12 cellular contexts compared by ENCODE assay signal in genomic region chr3:71201939-71202338, GRCh38.
A peak's percentile ranks its signal among the peaks of the same experiment; 100 is the strongest.
DNase-seq lines count a peak whose midpoint lies in the region; ATAC-seq and TF ChIP-seq lines count a peak whose summit lies in the region.
"Had no signal": no experiment of that assay in that cellular context is flagged by ENCODE, and none has a peak within 500 bp of the region (broad histone marks: within the 10 kb centered on the region; RNA-seq: fewer than 3 reads in every experiment).

No MANE protein-coding gene starts in this region.

- DNase-seq in GM04503 (ENCODE audit: low read depth) (peak; percentile 21), amygdala (lab: John Stamatoyannopoulos, UW) (peak in 42 of 56 donors; percentile 1 to 74 (median 30)), right cardiac atrium (peak; percentile 80 to 93 (median 85)), putamen (ENCODE audit: low spot score) (peak; percentile 42), COLO829 (ENCODE audit: low spot score) (no peak), NCI-H345 (lab: John Stamatoyannopoulos, UW) (no peak), glutamatergic neuron (no peak)
- DNase-seq: activated CD8-positive, alpha-beta memory T cell treated with anti-CD3 and anti-CD28 coated beads, Interleukin-2, amount 50 U/mL, for 4 hours; effector memory CD8-positive, alpha-beta T cell; NCI-H1436 treated with DMSO at 0.1 percent for 48 hours; SJCRH30 had no signal

- intact Hi-C loops in right cardiac atrium (cut with DNase I): no loop called here

- H3K9me3 Mint-ChIP-seq in glutamatergic neuron (ENCODE audit: unreplicated experiment): no peaks in the 10 kb centered on the region
- H3K9me3 Mint-ChIP-seq: effector memory CD8-positive, alpha-beta T cell had no signal

- H3K36me3 Mint-ChIP-seq in glutamatergic neuron (ENCODE audit: unreplicated experiment): no peaks in the 10 kb centered on the region

- H3K4me3 Mint-ChIP-seq in glutamatergic neuron (ENCODE audit: unreplicated experiment): no peak overlapping the region
- H3K4me3 Mint-ChIP-seq: effector memory CD8-positive, alpha-beta T cell had no signal

- no peaks in the 10 kb centered on the region for H3K9me3 ChIP-seq in right cardiac atrium (ENCODE audit: control insufficient read depth, low read length)
- H3K9me3 ChIP-seq: SJCRH30 had no signal

- no peaks in the 10 kb centered on the region for H3K4me1 ChIP-seq in right cardiac atrium (ENCODE audit: control insufficient read depth, insufficient read depth, low read length)

- WGBS in right cardiac atrium: 46% methylated on average over 1 of the region's 1 CpG

- H3K27ac Mint-ChIP-seq in glutamatergic neuron (ENCODE audit: unreplicated experiment): no peak overlapping the region
- H3K27ac Mint-ChIP-seq: effector memory CD8-positive, alpha-beta T cell had no signal

- peaks cover 2% of the 10 kb centered on the region for H3K27me3 Mint-ChIP-seq in glutamatergic neuron (ENCODE audit: unreplicated experiment)
- H3K27me3 Mint-ChIP-seq: effector memory CD8-positive, alpha-beta T cell had no signal

- TF ChIP-seq CTCF in glutamatergic neuron (IDR thresholded peaks at IDR 0.05; ENCODE audit: partially characterized antibody, unreplicated experiment): no peak

- no peak overlapping the region for H3K4me3 ChIP-seq in right cardiac atrium (ENCODE audit: low read length)
- H3K4me3 ChIP-seq: SJCRH30 had no signal

- peak; percentile 83 to 87 for ATAC-seq in right cardiac atrium
- no peak for ATAC-seq in HG02938 (IDR thresholded peaks at IDR 0.05; ENCODE audit: unreplicated experiment)
- ATAC-seq: effector memory CD8-positive, alpha-beta T cell had no signal

- H3K27ac ChIP-seq in right cardiac atrium (ENCODE audit: low read length): no peak overlapping the region
- H3K27ac ChIP-seq: SJCRH30 had no signal

- no peaks in the 10 kb centered on the region for H3K27me3 ChIP-seq in right cardiac atrium (ENCODE audit: control insufficient read depth, insufficient read depth)
- H3K27me3 ChIP-seq: SJCRH30 had no signal

- H3K4me1 Mint-ChIP-seq in glutamatergic neuron (ENCODE audit: low read depth, unreplicated experiment): peaks cover 6% of the 10 kb centered on the region

Comparison
In these comparisons a context has a peak if more than half of its experiments do, and no peak if none do; other contexts are left out.
1. DNase-seq: peak in GM04503 (single experiment), amygdala (42 of 56), right cardiac atrium (3 of 3) and putamen (single experiment); none in COLO829 (single experiment), NCI-H345 (single experiment) and glutamatergic neuron (single experiment).